ENCODE assay signal across 9 cellular contexts in genomic region chr1:228081144-228081543, GRCh38. TPM values are rescaled to one million over a fixed set of nuclear protein-coding genes. Genes with fewer than 3 reads are reported as not detected.
DNase-seq lines count a peak whose midpoint lies in the region; ATAC-seq, FAIRE-seq and TF ChIP-seq lines count a peak whose summit lies in the region.
"Had no signal": no experiment of that assay in that cellular context is flagged by ENCODE, and none has a peak within 500 bp of the region (broad histone marks: within the 10 kb centered on the region; RNA-seq: fewer than 3 reads in every experiment).

No MANE protein-coding gene starts in this region.

- H3K36me3 Mint-ChIP-seq in neural crest cell (ENCODE audit: low read depth): no peaks in the 10 kb centered on the region

- H3K9me3 ChIP-seq in BLaER1 treated with 17β-estradiol and CSF1 and Interleukin-3, amounts not matched to agents 10 nM and 100 nM (replicated peaks in 1 of 11): no peaks in the 10 kb centered on the region
- H3K9me3 ChIP-seq in ectodermal cell (ENCODE audit: control insufficient read depth, low read length): no peaks in the 10 kb centered on the region

- no peaks in the 10 kb centered on the region for H3K9me3 Mint-ChIP-seq in neural crest cell

- H3K27me3 ChIP-seq in BLaER1 treated with 17β-estradiol and CSF1 and Interleukin-3, amounts not matched to agents 10 nM and 100 nM: no peaks in the 10 kb centered on the region
- H3K27me3 ChIP-seq in ectodermal cell (ENCODE audit: control insufficient read depth, insufficient read depth, low read length, poor library complexity, severe bottlenecking): no peaks in the 10 kb centered on the region

- FAIRE-seq in HTR-8/SVneo (lab: Jason Lieb, UNC): no peak

- TF ChIP-seq POLR2A in NB4 (IDR thresholded peaks at IDR 0.05; ENCODE audit: extremely low read depth, insufficient read length): no peak

- DNase-seq in NB4 (ENCODE audit: low read depth): no peak
- DNase-seq in neural crest cell (ENCODE audit: low read depth, low spot score): no peak
- DNase-seq in HTR-8/SVneo (ENCODE audit: insufficient read length, low spot score): no peak
- DNase-seq in foreskin melanocyte: no peak
- DNase-seq in C1 segment of cervical spinal cord (lab: John Stamatoyannopoulos, UW): no peak
- DNase-seq: stimulated activated CD4-positive, alpha-beta T cell treated with anti-CD3 and anti-CD28 coated beads, Interleukin-15, amount 100 ng/mL, for 24 hours had no signal

- peak overlapping the region; percentile 96 to 100 (median 99) for H3K9ac ChIP-seq in BLaER1 treated with 17β-estradiol and CSF1 and Interleukin-3, amounts not matched to agents 10 nM and 100 nM

- ATAC-seq in HG03025 (IDR thresholded peaks at IDR 0.05; ENCODE audit: low FRiP score, unreplicated experiment): no peak

- H3K4me3 Mint-ChIP-seq in neural crest cell: peak overlapping the region; percentile 80

- peaks cover 40 to 75% (median 58%) of the 10 kb centered on the region in 11 experiments for H4K20me1 ChIP-seq in BLaER1 treated with 17β-estradiol and CSF1 and Interleukin-3, amounts not matched to agents 10 nM and 100 nM

- peaks cover 4 to 28% (median 21%) of the 10 kb centered on the region in 11 experiments; a peak in 16 of 22 replicates for H3K36me3 ChIP-seq in BLaER1 treated with 17β-estradiol and CSF1 and Interleukin-3, amounts not matched to agents 10 nM and 100 nM
- H3K36me3 ChIP-seq in ectodermal cell (ENCODE audit: control insufficient read depth, insufficient read depth, low read length): no peaks in the 10 kb centered on the region

- H3K4me2 ChIP-seq in BLaER1 treated with 17β-estradiol and CSF1 and Interleukin-3, amounts not matched to agents 10 nM and 100 nM: peak overlapping the region; percentile 91 to 100 (median 98)

- 86% methylated on average over 7 of the region's 7 CpGs for WGBS in ectodermal cell, 2 experiments

- TF ChIP-seq CTCF in NB4 (IDR thresholded peaks at IDR 0.05; ENCODE audit: low read depth, low read length): no peak
- TF ChIP-seq CTCF in neural crest cell (conservative IDR thresholded peaks at IDR 0.05): no peak

- H3K27me3 Mint-ChIP-seq in neural crest cell (ENCODE audit: low read depth): peaks cover 5% of the 10 kb centered on the region

- peak overlapping the region in 9 of 11 experiments; percentile 96 to 100 (median 99); a peak in 20 of 22 replicates for H3K27ac ChIP-seq in BLaER1 treated with 17β-estradiol and CSF1 and Interleukin-3, amounts not matched to agents 10 nM and 100 nM
- no peak overlapping the region for H3K27ac ChIP-seq in ectodermal cell (ENCODE audit: insufficient read depth, low read depth, low read length, poor library complexity, severe bottlenecking)

- peaks cover 51 to 72% (median 62%) of the 10 kb centered on the region in 10 experiments for H3K4me1 ChIP-seq in BLaER1 treated with 17β-estradiol and CSF1 and Interleukin-3, amounts not matched to agents 10 nM and 100 nM
- H3K4me1 ChIP-seq in ectodermal cell (ENCODE audit: control insufficient read depth, insufficient read depth, low read length): peaks cover 36% of the 10 kb centered on the region

- H3K4me3 ChIP-seq in BLaER1 treated with 17β-estradiol and CSF1 and Interleukin-3, amounts not matched to agents 10 nM and 100 nM: peak overlapping the region; percentile 90 to 100 (median 99)
- H3K4me3 ChIP-seq in NB4 (ENCODE audit: low read depth, low read length) (peak overlapping the region; percentile 83), ectodermal cell (ENCODE audit: insufficient read depth, low read depth, low read length) (peak overlapping the region; percentile 95)

- H3K4me1 Mint-ChIP-seq in neural crest cell: peaks cover 32% of the 10 kb centered on the region

- no peak overlapping the region for H3K27ac Mint-ChIP-seq in neural crest cell (ENCODE audit: unreplicated experiment)

RNA-seq across cellular contexts. Expression of gene ARF1, which starts 1.4 kb away (rescaled TPM):
- polyA plus RNA-seq in ectodermal cell (2013, experiment 1 of 4): 309 TPM
- 278 TPM for polyA plus RNA-seq in ectodermal cell (2013, experiment 2 of 4)
- 253 TPM for polyA plus RNA-seq in ectodermal cell (2013, experiment 3 of 4)
- polyA plus RNA-seq in ectodermal cell (2013, experiment 4 of 4): 274 TPM
- total RNA-seq in neural crest cell: 237 and 240 TPM in 2 replicates

RNA-seq across cellular contexts. Expression of gene C1orf35, which starts 22.0 kb away (rescaled TPM):
- polyA plus RNA-seq in ectodermal cell (2013, experiment 1 of 4): 29.8 TPM
- 26.1 TPM for polyA plus RNA-seq in ectodermal cell (2013, experiment 2 of 4)
- 28.7 TPM for polyA plus RNA-seq in ectodermal cell (2013, experiment 3 of 4)
- 31.2 TPM for polyA plus RNA-seq in ectodermal cell (2013, experiment 4 of 4)
- 29.1 and 29.7 TPM in 2 replicates for total RNA-seq in neural crest cell

RNA-seq across cellular contexts. Expression of gene MRPL55, which starts 28.0 kb away (rescaled TPM):
- 61.8 TPM for polyA plus RNA-seq in ectodermal cell (2013, experiment 1 of 4)
- polyA plus RNA-seq in ectodermal cell (2013, experiment 2 of 4): 50.4 TPM
- polyA plus RNA-seq in ectodermal cell (2013, experiment 3 of 4): 52.6 TPM
- 56.9 TPM for polyA plus RNA-seq in ectodermal cell (2013, experiment 4 of 4)
- total RNA-seq in neural crest cell: 61.9 and 67.3 TPM in 2 replicates

RNA-seq across cellular contexts. Expression of gene GUK1, which starts 58.9 kb away (rescaled TPM):
- polyA plus RNA-seq in ectodermal cell (2013, experiment 1 of 4): 99.6 TPM
- polyA plus RNA-seq in ectodermal cell (2013, experiment 2 of 4): 91.8 TPM
- polyA plus RNA-seq in ectodermal cell (2013, experiment 3 of 4): 107 TPM
- polyA plus RNA-seq in ectodermal cell (2013, experiment 4 of 4): 114 TPM
- total RNA-seq in neural crest cell: 114 and 115 TPM in 2 replicates
